ENCODE assay signal across 1 cellular context in the genomic region with DNA sequence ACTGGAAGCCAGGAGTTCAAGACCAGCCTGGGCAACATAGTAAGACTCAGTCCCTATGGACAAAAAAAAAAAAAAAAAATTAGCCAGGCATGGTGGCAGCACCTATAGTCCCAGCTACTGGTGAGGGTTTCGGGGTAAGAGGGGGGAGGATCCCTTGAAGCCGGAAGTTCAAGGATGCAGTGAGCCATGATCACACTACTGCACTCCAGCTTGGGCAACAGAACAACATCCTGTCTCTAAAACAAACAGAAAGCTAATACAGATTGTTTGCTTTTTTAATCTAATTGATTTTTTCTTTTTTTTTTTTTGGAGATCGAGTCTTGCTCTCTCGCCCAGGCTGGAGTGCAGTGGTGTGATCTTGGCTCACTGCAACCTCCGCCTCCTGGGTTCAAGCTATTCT.
TF ChIP-seq lines count a peak whose summit lies in the region.

No MANE protein-coding gene starts in this region.

TF ChIP-seq in A549, 52 proteins besides CTCF, POLR2A, EP300 and RAD21 (continued from another document):
- no peak for TF ChIP-seq PHF8 (IDR thresholded peaks at IDR 0.05; ENCODE audit: borderline replicate concordance, low read depth)
